ENCODE assay signal across 8 cellular contexts in the genomic region with DNA sequence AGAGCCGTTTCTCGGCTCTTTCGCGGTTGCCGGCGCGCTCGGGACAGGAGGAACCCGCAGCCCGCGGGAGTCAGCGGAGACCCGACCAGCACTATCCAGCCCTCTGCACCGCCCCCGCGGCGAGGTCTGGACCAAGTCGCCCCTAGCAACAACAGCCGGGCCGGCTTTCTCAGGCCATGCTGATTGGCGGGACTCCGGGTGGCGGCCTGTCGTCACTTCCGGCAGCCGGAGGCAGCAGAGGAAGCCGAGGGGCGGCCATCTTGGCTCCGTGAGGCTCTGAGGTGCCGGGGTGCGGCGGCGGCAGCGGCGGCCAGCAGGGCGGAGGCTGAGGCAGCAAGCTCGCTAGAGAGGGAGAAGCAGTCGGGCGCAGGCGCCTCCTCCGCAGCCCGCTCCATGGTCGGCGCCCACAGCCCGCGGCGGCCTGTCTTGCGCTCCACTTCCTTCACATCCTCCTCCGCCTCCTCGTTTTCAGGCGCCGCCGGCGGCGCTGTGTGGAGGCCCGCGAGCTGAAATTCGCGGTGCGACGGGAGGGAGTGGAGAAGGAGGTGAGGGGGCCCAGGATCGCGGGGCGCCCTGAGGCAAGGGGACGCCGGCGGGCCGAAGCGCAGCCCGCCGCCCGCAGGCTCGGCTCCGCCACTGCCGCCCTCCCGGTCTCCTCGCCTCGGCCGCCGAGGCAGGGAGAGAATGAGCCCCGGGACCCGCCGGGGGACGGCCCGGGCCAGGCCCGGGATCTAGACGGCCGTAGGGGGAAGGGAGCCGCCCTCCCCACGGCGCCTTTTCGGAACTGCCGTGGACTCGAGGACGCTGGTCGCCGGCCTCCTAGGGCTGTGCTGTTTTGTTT. TPM values are rescaled to one million over a fixed set of nuclear protein-coding genes. Genes with fewer than 3 reads are reported as not detected.
DNase-seq lines count a peak whose midpoint lies in the region; ATAC-seq and TF ChIP-seq lines count a peak whose summit lies in the region.

A gene (plus strand): TSS at position 263 of the 841 bp plus-strand sequence. CDS start 615 bp downstream, outside the sequence.

- no peaks in the 10 kb centered on the region for H3K9me3 Mint-ChIP-seq in activated B cell treated with CpG ODN at 0.5 μM for 24 hours
- H3K9me3 Mint-ChIP-seq in immature natural killer cell, result no peaks in the 10 kb centered on the region

- DNase-seq in AG09319 (ENCODE audit: extremely low read depth, low read depth) (peak; percentile 85), NCI-H345 (lab: John Stamatoyannopoulos, UW) (peak; percentile 98), activated B cell treated with CpG ODN at 0.5 μM for 24 hours (peak; percentile 93), caudate nucleus (lab: John Stamatoyannopoulos, UW) (peak; percentile 46 to 99 (median 95)), immature natural killer cell (peak; percentile 97 to 98 (median 97)), smooth muscle cell of the brain vasculature (ENCODE audit: low read depth, low spot score) (peak; percentile 90)

- peak within 1 kb of the TSS; percentile 96 for H3K27ac ChIP-seq in caudate nucleus (ENCODE audit: low read depth, low read length)

- H3K27me3 Mint-ChIP-seq in activated B cell treated with CpG ODN at 0.5 μM for 24 hours, result peaks cover 2% of the 10 kb centered on the region
- peaks cover 0 to 9% (median 6%) of the 10 kb centered on the region in 3 donors for H3K27me3 Mint-ChIP-seq in immature natural killer cell (ENCODE audit: low read depth in 3 of 3)

- H3K4me1 Mint-ChIP-seq in activated B cell treated with CpG ODN at 0.5 μM for 24 hours (peaks cover 45% of the 10 kb centered on the region), immature natural killer cell (peaks cover 51 to 62% of the 10 kb centered on the region in 2 donors)

- TF ChIP-seq CTCF in AG09319 (IDR thresholded peaks at IDR 0.05; ENCODE audit: low read depth, low read length) (no peak; the same call in none of the 2 replicates), activated B cell treated with CpG ODN at 0.5 μM for 24 hours (IDR thresholded peaks at IDR 0.05) (no peak)

- POLR2A ChIA-PET in activated B cell treated with CpG ODN at 0.5 μM for 24 hours (lab: Charles Lee), result interaction anchor here (0.6 to 1.8 kb wide), 5 partner anchors 12 to 94 kb away, joined by 3 to 28 read pairs (median 3); a partner anchor contains a TSS

- peak within 1 kb of the TSS; percentile 93 for H3K27ac Mint-ChIP-seq in activated B cell treated with CpG ODN at 0.5 μM for 24 hours
- peak within 1 kb of the TSS; percentile 91 to 98 (median 96) for H3K27ac Mint-ChIP-seq in immature natural killer cell

- peak within 1 kb of the TSS; percentile 97 for H3K4me3 Mint-ChIP-seq in activated B cell treated with CpG ODN at 0.5 μM for 24 hours
- H3K4me3 Mint-ChIP-seq in immature natural killer cell, result peak within 1 kb of the TSS; percentile 93 to 99 (median 97)

- ATAC-seq in GM19023 (IDR thresholded peaks at IDR 0.05; ENCODE audit: unreplicated experiment) (peak; percentile 97), HG03280 (IDR thresholded peaks at IDR 0.05; ENCODE audit: unreplicated experiment) (peak; percentile 94), activated B cell treated with CpG ODN at 0.5 μM for 24 hours (ENCODE audit: low read depth) (peak; percentile 90)

- H3K36me3 Mint-ChIP-seq in activated B cell treated with CpG ODN at 0.5 μM for 24 hours (ENCODE audit: low read depth) (peaks cover 10% of the 10 kb centered on the region), immature natural killer cell (no peaks in the 10 kb centered on the region)

- intact Hi-C loops in activated B cell treated with CpG ODN at 0.5 μM for 24 hours (cut with micrococcal nuclease), result loop anchor here (1.0 to 5.0 kb wide), 7 partner anchors 51 to 1423 kb away; a partner anchor contains a TSS

- CTCF ChIA-PET in activated B cell treated with CpG ODN at 0.5 μM for 24 hours (lab: Charles Lee), result no interaction called here

RNA-seq across cellular contexts. Expression of the gene that starts here (rescaled TPM):
- total RNA-seq in activated B cell treated with CpG ODN at 0.5 μM for 24 hours, result 97.1 and 110 TPM in 2 replicates
- polyA plus RNA-seq in immature natural killer cell, result 10 to 100 TPM; 23.4 to 44.1 (median 25.7) TPM

Comparison
In these comparisons a context has a peak if more than half of its experiments do, and no peak if none do; other contexts are left out.
1. Peak in every context shown above with its lines: DNase-seq, ATAC-seq and H3K27ac ChIP-seq.